Comparison of ENCODE assay signal across 8 cellular contexts in the genomic region with DNA sequence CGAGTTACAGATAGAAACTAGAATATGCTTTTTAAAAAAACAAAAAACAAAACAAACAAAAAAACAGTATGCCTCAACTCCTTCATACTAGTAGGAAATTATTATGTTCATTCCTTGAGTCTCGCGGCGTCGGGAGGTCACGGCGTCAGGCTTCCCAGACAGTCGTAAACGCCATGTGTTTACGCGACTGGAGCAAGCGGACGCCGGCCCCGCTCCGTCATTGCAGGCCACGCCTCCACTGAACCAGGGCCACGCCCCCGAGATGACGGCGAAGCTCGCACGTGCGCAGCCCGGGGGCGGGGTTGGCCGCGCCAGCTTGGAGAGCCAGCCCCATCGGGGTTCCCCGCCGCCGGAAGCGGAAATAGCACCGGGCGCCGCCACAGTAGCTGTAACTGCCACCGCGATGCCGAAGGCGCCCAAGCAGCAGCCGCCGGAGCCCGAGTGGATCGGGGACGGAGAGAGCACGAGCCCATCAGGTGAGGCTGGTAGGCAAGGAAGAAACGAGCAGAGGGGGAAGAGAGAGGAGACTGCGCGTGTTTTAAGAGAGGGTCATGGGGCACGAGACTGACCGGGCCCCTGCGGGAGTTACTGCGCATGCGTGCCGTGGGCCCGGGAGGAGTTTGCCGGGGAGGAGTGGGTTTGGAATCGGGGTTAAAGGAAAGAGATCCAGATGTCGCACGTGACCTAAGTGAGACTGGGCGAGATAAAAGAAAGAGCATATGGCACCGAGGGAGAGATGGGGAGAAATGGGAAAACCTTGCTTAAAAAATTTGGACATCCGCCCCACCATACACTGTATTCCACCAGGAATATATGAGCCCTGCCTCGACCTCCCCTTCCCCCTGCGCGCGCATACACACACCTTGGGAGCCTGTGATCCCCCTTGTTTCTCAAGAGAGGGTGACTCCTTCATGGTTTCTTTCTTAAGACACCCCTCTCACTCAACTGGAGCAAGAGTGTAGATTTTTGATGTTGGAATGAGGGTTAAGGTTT. TPM values are rescaled to one million over a fixed set of nuclear protein-coding genes. Genes with fewer than 3 reads are reported as not detected.
DNase-seq lines count a peak whose midpoint lies in the region; ATAC-seq and TF ChIP-seq lines count a peak whose summit lies in the region.

Gene ABCF1, plus strand, starts transcription at position 358 of the 993 bp plus-strand sequence. Its CDS starts 46 bp downstream, at position 404.

- TF ChIP-seq CTCF in choroid plexus epithelial cell (conservative IDR thresholded peaks at IDR 0.05; ENCODE audit: low read depth, low read length), result no peak
- no peak for TF ChIP-seq CTCF in kidney epithelial cell (IDR thresholded peaks at IDR 0.05; ENCODE audit: insufficient read depth, low read length, poor library complexity, severe bottlenecking)

- DNase-seq in Ammon's horn (ENCODE audit: low spot score) (peak; percentile 98), GM19238 (ENCODE audit: insufficient read length, low spot score) (peak; percentile 98), NCI-H524 (lab: John Stamatoyannopoulos, UW) (peak; percentile 85 to 97), choroid plexus epithelial cell (ENCODE audit: low read depth) (peak; percentile 98), kidney epithelial cell (ENCODE audit: low read depth) (peak; percentile 82)
- DNase-seq in activated CD4-positive, alpha-beta T cell treated with anti-CD3 and anti-CD28 coated beads for 36 hours, result peak; percentile 100
- DNase-seq in stimulated activated CD4-positive, alpha-beta T cell treated with anti-CD3 and anti-CD28 coated beads, Interleukin-15, amount 100 ng/mL, for 48 hours (ENCODE audit: low read depth in 2 of 2), result peak; percentile 98 to 99

- H3K4me3 Mint-ChIP-seq in activated CD4-positive, alpha-beta T cell treated with anti-CD3 and anti-CD28 coated beads for 36 hours, result peak within 1 kb of the TSS; percentile 94

- peaks cover 29% of the 10 kb centered on the region for H3K36me3 Mint-ChIP-seq in activated CD4-positive, alpha-beta T cell treated with anti-CD3 and anti-CD28 coated beads for 36 hours (ENCODE audit: low read depth)

- ATAC-seq in HG03442 (IDR thresholded peaks at IDR 0.05; ENCODE audit: unreplicated experiment), result peak; percentile 86
- peak; percentile 86 for ATAC-seq in activated CD4-positive, alpha-beta T cell treated with anti-CD3 and anti-CD28 coated beads for 36 hours

- H3K4me3 ChIP-seq in choroid plexus epithelial cell (ENCODE audit: low read depth, low read length) (peak within 1 kb of the TSS; percentile 79), kidney epithelial cell (ENCODE audit: low read depth, low read length) (peak within 1 kb of the TSS; percentile 62)

- no peaks in the 10 kb centered on the region for H3K27me3 Mint-ChIP-seq in activated CD4-positive, alpha-beta T cell treated with anti-CD3 and anti-CD28 coated beads for 36 hours

- H3K9me3 Mint-ChIP-seq in activated CD4-positive, alpha-beta T cell treated with anti-CD3 and anti-CD28 coated beads for 36 hours (ENCODE audit: low read depth), result no peaks in the 10 kb centered on the region

- POLR2A ChIA-PET in activated CD4-positive, alpha-beta T cell treated with anti-CD3 and anti-CD28 coated beads for 36 hours (lab: Charles Lee), result interaction anchor here (0.6 to 2.1 kb wide), 9 partner anchors 13 to 271 kb away, joined by 3 to 28 read pairs (median 5); partner anchors contain the start of genes GNL1, MDC1, MRPS18B and PPP1R10

- CTCF ChIA-PET in activated CD4-positive, alpha-beta T cell treated with anti-CD3 and anti-CD28 coated beads for 36 hours (lab: Charles Lee), result interaction anchor here (0.9 to 2.6 kb wide), 9 partner anchors 14 to 336 kb away, joined by 3 to 14 read pairs (median 6); partner anchors contain the start of genes GTF2H4 and PRR3

- H3K4me1 Mint-ChIP-seq in activated CD4-positive, alpha-beta T cell treated with anti-CD3 and anti-CD28 coated beads for 36 hours, result peaks cover 63% of the 10 kb centered on the region

- peak within 1 kb of the TSS; percentile 100 for H3K27ac Mint-ChIP-seq in activated CD4-positive, alpha-beta T cell treated with anti-CD3 and anti-CD28 coated beads for 36 hours

- H3K36me3 ChIP-seq in kidney epithelial cell (ENCODE audit: control insufficient read depth, insufficient read depth, low read length), result no peaks in the 10 kb centered on the region

- H3K27me3 ChIP-seq in kidney epithelial cell (ENCODE audit: control insufficient read depth, insufficient read depth, low read length), result no peaks in the 10 kb centered on the region

- intact Hi-C loops in activated CD4-positive, alpha-beta T cell treated with anti-CD3 and anti-CD28 coated beads for 36 hours (cut with DNase I, micrococcal nuclease), result loop anchor here (1.0 to 2.0 kb wide), 10 partner anchors 15 to 587 kb away; partner anchors contain the start of genes GNL1 (in 2 of the 2), MRPS18B (in 2 of the 2), PPP1R10 (in 2 of the 2) and C6orf136 (in 1 of the 2)

RNA-seq across cellular contexts. Expression of gene ABCF1, which starts in this region (rescaled TPM):
- total RNA-seq in activated CD4-positive, alpha-beta T cell treated with anti-CD3 and anti-CD28 coated beads for 36 hours, result 100 to 1,000 TPM in 1 of 2 experiments, 10 to 100 TPM in 1; 100.0 to 105 TPM
- 46.3 and 57.7 TPM in 2 replicates for total RNA-seq in kidney epithelial cell

Comparison
In these comparisons a context has a peak if more than half of its experiments do, and no peak if none do; other contexts are left out.
1. Peak in every context shown above with its lines: DNase-seq, ATAC-seq and H3K4me3 ChIP-seq.